Comparison of ENCODE assay signal across 8 cellular contexts in the genomic region with DNA sequence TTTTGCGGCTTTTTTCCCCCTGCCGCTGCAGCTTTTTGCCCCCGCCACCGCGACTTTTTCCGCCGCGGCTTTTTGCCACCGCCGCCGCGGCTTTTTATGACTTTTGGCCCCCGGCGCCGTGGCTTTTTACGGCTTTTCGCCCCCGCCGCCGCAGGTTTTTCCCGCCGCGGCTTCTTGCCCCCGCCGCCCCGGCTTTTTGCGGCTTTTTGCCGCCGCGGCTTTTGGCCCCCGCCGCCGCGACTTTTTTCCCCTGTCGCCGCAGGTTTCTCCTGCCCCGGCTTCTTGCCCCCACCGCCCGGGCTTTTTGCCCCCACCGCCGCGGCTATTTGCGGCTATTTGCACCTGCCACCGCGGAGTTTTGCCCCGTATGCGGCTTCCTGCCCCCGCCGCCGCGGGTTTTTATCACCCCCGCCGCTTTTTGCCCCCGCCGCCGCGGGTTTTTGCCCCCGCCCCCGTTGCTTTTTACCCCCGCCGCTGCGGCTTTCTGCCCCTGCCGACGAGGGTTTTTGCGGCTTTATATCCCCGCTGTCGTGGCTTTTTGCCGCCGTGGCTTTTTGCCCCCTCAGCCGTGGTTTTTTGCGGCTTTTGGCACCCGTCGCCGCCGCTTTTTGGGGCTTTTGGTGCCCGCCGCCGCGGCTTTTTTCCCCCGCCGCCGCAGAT.
DNase-seq lines count a peak whose midpoint lies in the region; ATAC-seq and TF ChIP-seq lines count a peak whose summit lies in the region.

No MANE protein-coding gene starts in this region.

- ATAC-seq in aorta (ENCODE audit: low FRiP score) (peak; percentile 86), GM21423 (IDR thresholded peaks at IDR 0.05; ENCODE audit: unreplicated experiment) (no peak)

- TF ChIP-seq POLR2A in lower leg skin (IDR thresholded peaks at IDR 0.05) = no peak

- no peak for TF ChIP-seq CTCF in cardiac fibroblast (IDR thresholded peaks at IDR 0.05; ENCODE audit: low read depth, low read length)
- TF ChIP-seq CTCF in lower leg skin (IDR thresholded peaks at IDR 0.05) = no peak

- H3K36me3 ChIP-seq in aorta (ENCODE audit: control insufficient read depth in 1 of 2, insufficient read depth in 2 of 2, low read length in 1 of 2) = no peaks in the 10 kb centered on the region

- DNase-seq in stimulated activated CD4-positive, alpha-beta T cell treated with anti-CD3 and anti-CD28 coated beads, Interleukin-15, amount 100 ng/mL, for 24 hours = peak; percentile 33
- DNase-seq in stimulated activated CD4-positive, alpha-beta T cell treated with anti-CD3 and anti-CD28 coated beads, Interleukin-1b, Interleukin-23, amount 100 ng/mL, for 48 hours = no peak
- DNase-seq in cardiac fibroblast (ENCODE audit: low read depth in 2 of 2) (no peak), lower leg skin (ENCODE audit: low spot score in 2 of 2) (peak in 1 of 2 donors; percentile 88), aorta (peak; percentile 53 to 85), inferior parietal cortex (ENCODE audit: extremely low spot score) (no peak), NOMO-1 treated with DMSO at 0.1 percent for 48 hours (lab: John Stamatoyannopoulos, UW; ENCODE audit: unreplicated experiment) (no peak)

- WGBS in lower leg skin, 2 donors = 6% methylated on average over 82 of the region's 82 CpGs
- 5 to 7% methylated on average over 81 to 82 of the region's 82 CpGs for WGBS in aorta, 2 donors

- no peaks in the 10 kb centered on the region for H3K4me1 ChIP-seq in aorta (ENCODE audit: control insufficient read depth in 1 of 2, insufficient read depth in 2 of 2, low read length in 2 of 2)

- intact Hi-C loops in lower leg skin (cut with DNase I; ENCODE audit: low total_unique reads) (no loop called here), aorta (cut with DNase I) (no loop called here)

- peaks cover 2% of the 10 kb centered on the region for H3K9me3 ChIP-seq in aorta (ENCODE audit: control insufficient read depth, low read length)

- H3K27ac ChIP-seq in aorta (ENCODE audit: low read depth in 1 of 2, low read length in 2 of 2) = no peak overlapping the region

- H3K4me3 ChIP-seq in cardiac fibroblast (replicated peaks in 1 of 2; ENCODE audit: low read depth in 2 of 2, low read length in 2 of 2) = peak overlapping the region; percentile 26 to 28
- peak overlapping the region; percentile 0 for H3K4me3 ChIP-seq in lower leg skin (ENCODE audit: low read depth, poor library complexity, severe bottlenecking)
- peak overlapping the region; percentile 7 to 34 for H3K4me3 ChIP-seq in aorta (ENCODE audit: low read length in 2 of 2)

- H3K27me3 ChIP-seq in aorta (ENCODE audit: control insufficient read depth in 1 of 2, insufficient read depth in 2 of 2, low read length in 1 of 2) = peaks cover 0 to 3% of the 10 kb centered on the region in 2 donors

Comparison
In these comparisons a context has a peak if more than half of its experiments do, and no peak if none do; other contexts are left out.
1. DNase-seq: peak in stimulated activated CD4-positive, alpha-beta T cell treated with anti-CD3 and anti-CD28 coated beads, Interleukin-15, amount 100 ng/mL, for 24 hours (single experiment) and aorta (2 of 2); none in stimulated activated CD4-positive, alpha-beta T cell treated with anti-CD3 and anti-CD28 coated beads, Interleukin-1b, Interleukin-23, amount 100 ng/mL, for 48 hours (single experiment), cardiac fibroblast (0 of 2), inferior parietal cortex (single experiment) and NOMO-1 treated with DMSO at 0.1 percent for 48 hours (single experiment).
2. Peak in every context shown above with its lines, with median percentiles within 50 percentile points of each other: H3K4me3 ChIP-seq.